In genomic region chr22:18056802-18057474, GRCh38 we compare ENCODE assay signal across 8 cellular contexts. TPM values are rescaled to one million over a fixed set of nuclear protein-coding genes. Genes with fewer than 3 reads are reported as not detected.
DNase-seq lines count a peak whose midpoint lies in the region; ATAC-seq lines count a peak whose summit lies in the region.

No MANE protein-coding gene starts in this region.

- H3K36me3 ChIP-seq in MG63: no peaks in the 10 kb centered on the region

- no peak overlapping the region for H3K4me3 ChIP-seq in MG63

- peak; percentile 60 for ATAC-seq in GM19397 (IDR thresholded peaks at IDR 0.05; ENCODE audit: unreplicated experiment)
- ATAC-seq in HG03159 (IDR thresholded peaks at IDR 0.05; ENCODE audit: unreplicated experiment): peak; percentile 71

- peak overlapping the region; percentile 48 for H3K27ac ChIP-seq in epithelial cell of prostate

- no peaks in the 10 kb centered on the region for H3K27me3 ChIP-seq in MG63

- no peak for DNase-seq in epithelial cell of prostate (ENCODE audit: low read depth, low spot score)
- DNase-seq in superior temporal gyrus (ENCODE audit: extremely low spot score): peak; percentile 20
- no peak for DNase-seq in MG63
- DNase-seq in NCI-H2107 (lab: John Stamatoyannopoulos, UW): no peak
- no peak for DNase-seq in NCI-H146 (lab: John Stamatoyannopoulos, UW)
- no peak for DNase-seq in activated T-cell treated with anti-CD3 and anti-CD28 coated beads for 4 hours

- no peaks in the 10 kb centered on the region for H3K9me3 ChIP-seq in MG63

RNA-seq across cellular contexts. Expression of gene PEX26, which starts 20.9 kb away (rescaled TPM):
- 10.5 and 13.5 TPM in 2 replicates for total RNA-seq in MG63 (2014; rRNA removed; shearing (Covaris generic); ENCODE audit: low replicate concordance)

RNA-seq across cellular contexts. Expression of gene MICAL3, which starts 32.6 kb away (rescaled TPM):
- 13.4 and 20.6 TPM in 2 replicates for total RNA-seq in MG63 (2014; rRNA removed; shearing (Covaris generic); ENCODE audit: low replicate concordance)

RNA-seq across cellular contexts. Expression of gene TUBA8, which starts 53.7 kb away (rescaled TPM):
- total RNA-seq in MG63 (2014; rRNA removed; shearing (Covaris generic); ENCODE audit: low replicate concordance): 0.46 and 3.8 TPM in 2 replicates
